8 cellular contexts compared by ENCODE assay signal in the genomic region with DNA sequence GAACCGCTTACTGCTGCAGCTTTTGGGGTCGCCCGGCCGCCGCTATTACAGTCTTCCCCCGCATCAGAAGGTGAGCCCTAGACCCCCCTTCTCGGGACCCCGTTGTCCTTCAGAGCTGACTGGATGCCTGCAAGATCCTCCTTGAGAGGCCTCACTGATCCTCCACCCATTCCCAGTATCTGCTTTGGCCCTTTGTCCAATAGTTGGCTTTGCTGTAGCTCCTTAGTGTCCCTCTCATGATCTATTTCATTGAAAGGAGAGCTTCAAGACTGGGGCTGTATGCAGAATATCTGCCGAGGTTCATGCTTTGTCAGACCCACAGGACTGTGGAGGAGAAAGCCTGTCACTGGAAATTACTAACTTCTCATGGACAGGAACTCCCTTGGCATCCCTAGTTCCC. TPM values are rescaled to one million over a fixed set of nuclear protein-coding genes. Genes with fewer than 3 reads are reported as not detected.
A peak's percentile ranks its signal among the peaks of the same experiment; 100 is the strongest.
DNase-seq lines count a peak whose midpoint lies in the region; ATAC-seq, FAIRE-seq and TF ChIP-seq lines count a peak whose summit lies in the region.

No MANE protein-coding gene starts in this region.

- peaks cover 38% of the 10 kb centered on the region for H3K36me3 Mint-ChIP-seq in activated B cell treated with CpG ODN at 0.5 μM for 24 hours (ENCODE audit: low read depth)

- H3K27ac ChIP-seq in pancreas = peak overlapping the region; percentile 72 to 93 (median 84)

- peak overlapping the region; percentile 100 for H3K4me3 Mint-ChIP-seq in activated B cell treated with CpG ODN at 0.5 μM for 24 hours

- no peak for FAIRE-seq in pancreas (lab: Jason Lieb, UNC)

- POLR2A ChIA-PET in activated B cell treated with CpG ODN at 0.5 μM for 24 hours (lab: Charles Lee) = interaction anchor here (0.6 to 1.5 kb wide), 4 partner anchors 9 to 155 kb away, joined by 3 to 12 read pairs (median 4); partner anchors contain the start of gene ALG9

- no peak for TF ChIP-seq CTCF in activated B cell treated with CpG ODN at 0.5 μM for 24 hours (IDR thresholded peaks at IDR 0.05)
- TF ChIP-seq CTCF in pancreas (IDR thresholded peaks at IDR 0.05) = no peak

- H3K27ac Mint-ChIP-seq in activated B cell treated with CpG ODN at 0.5 μM for 24 hours = peak overlapping the region; percentile 100

- CTCF ChIA-PET in activated B cell treated with CpG ODN at 0.5 μM for 24 hours (lab: Charles Lee) = no interaction called here

- H3K4me1 ChIP-seq in pancreas = peaks cover 0 to 5% (median 0%) of the 10 kb centered on the region in 3 donors

- peaks cover 37% of the 10 kb centered on the region for H3K4me1 Mint-ChIP-seq in activated B cell treated with CpG ODN at 0.5 μM for 24 hours

- no peaks in the 10 kb centered on the region for H3K9me3 ChIP-seq in pancreas

- ATAC-seq in HG02852 (IDR thresholded peaks at IDR 0.05; ENCODE audit: unreplicated experiment) (peak; percentile 8), activated B cell treated with CpG ODN at 0.5 μM for 24 hours (ENCODE audit: low read depth) (no peak), pancreas (peak; percentile 3 to 21 (median 10))

- no peaks in the 10 kb centered on the region for H3K27me3 Mint-ChIP-seq in activated B cell treated with CpG ODN at 0.5 μM for 24 hours

- 0% methylated on average over 9 of the region's 9 CpGs for WGBS in pancreas, 2 donors

- peaks cover 0 to 14% (median 3%) of the 10 kb centered on the region in 3 donors for H3K36me3 ChIP-seq in pancreas

- peak overlapping the region; percentile 80 to 97 (median 88) for H3K4me3 ChIP-seq in pancreas

- peak; percentile 12 for DNase-seq in GM04503 (ENCODE audit: low read depth)
- no peak for DNase-seq in activated B cell treated with CpG ODN at 0.5 μM for 24 hours
- peak; percentile 3 for DNase-seq in globus pallidus (ENCODE audit: low spot score)
- no peak for DNase-seq in pancreas
- no peak for DNase-seq in islet precursor cell
- DNase-seq in GOT3 (lab: John Stamatoyannopoulos, UW) = no peak
- no peak for DNase-seq in AML-193 (lab: John Stamatoyannopoulos, UW)

- H3K9me3 Mint-ChIP-seq in activated B cell treated with CpG ODN at 0.5 μM for 24 hours = no peaks in the 10 kb centered on the region

- H3K27me3 ChIP-seq in pancreas = no peaks in the 10 kb centered on the region

- intact Hi-C loops in activated B cell treated with CpG ODN at 0.5 μM for 24 hours (cut with micrococcal nuclease) = loop anchor here (1.0 to 2.0 kb wide), 7 partner anchors 21 to 155 kb away; partner anchors contain the start of genes ALG9, CFAP68, FDXACB1 and NKAPD1
- intact Hi-C loops in pancreas (cut with DNase I) = no loop called here

RNA-seq across cellular contexts. Expression of gene DLAT, which starts 0.5 kb away (rescaled TPM):
- total RNA-seq in activated B cell treated with CpG ODN at 0.5 μM for 24 hours = 27.5 and 31.5 TPM in 2 replicates
- total RNA-seq in pancreas = 10 to 100 TPM in 2 of 6 donors, 1 to 10 TPM in 4; 5.5 to 13.9 (median 8.6) TPM
- polyA plus RNA-seq in pancreas = 1 to 10 TPM; 4.2 to 8.2 TPM

RNA-seq across cellular contexts. Expression of gene PIH1D2, which starts 48.1 kb away (rescaled TPM):
- total RNA-seq in activated B cell treated with CpG ODN at 0.5 μM for 24 hours (0.22 and 0.44 TPM in 2 replicates), pancreas (1 to 10 TPM in 4 of 6 donors, under 1 TPM in 2; 0.69 to 1.5 (median 1.1) TPM)
- polyA plus RNA-seq in pancreas = 1 to 10 TPM; 1.2 to 1.5 TPM

RNA-seq across cellular contexts. Expression of gene NKAPD1, which starts 48.4 kb away (rescaled TPM):
- total RNA-seq in activated B cell treated with CpG ODN at 0.5 μM for 24 hours (24.0 and 26.3 TPM in 2 replicates), pancreas (10 to 100 TPM in 2 of 6 donors, 1 to 10 TPM in 4; 7.5 to 13.4 (median 9.1) TPM)
- 1 to 10 TPM; 7.0 to 8.5 TPM for polyA plus RNA-seq in pancreas

Comparison
In these comparisons a context has a peak if more than half of its experiments do, and no peak if none do; other contexts are left out.
1. DNase-seq: peak in GM04503 (single experiment) and globus pallidus (single experiment); none in activated B cell treated with CpG ODN at 0.5 μM for 24 hours (single experiment), pancreas (0 of 6), islet precursor cell (single experiment), GOT3 (single experiment) and AML-193 (0 of 2).